29 cellular contexts compared by ENCODE assay signal in the genomic region with DNA sequence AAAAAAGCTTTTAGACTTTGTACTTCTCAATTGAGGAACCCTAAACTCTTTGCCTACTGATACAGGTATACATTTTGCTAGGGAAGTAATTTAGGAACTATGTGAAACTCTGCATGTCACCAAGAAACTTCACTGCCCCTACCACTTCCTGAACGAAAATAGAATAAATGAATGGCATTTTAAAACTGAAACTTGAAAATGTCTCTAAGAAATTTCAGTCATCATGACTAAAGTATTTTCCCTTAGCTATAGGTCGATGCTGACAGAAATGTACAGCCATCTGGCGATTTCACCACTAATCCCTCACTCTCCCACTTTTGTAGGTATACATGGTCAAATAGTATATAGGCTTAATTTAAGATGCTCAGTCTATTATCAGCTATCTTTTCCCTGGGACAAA.
DNase-seq lines count a peak whose midpoint lies in the region; ATAC-seq lines count a peak whose summit lies in the region.
"Had no signal": no experiment of that assay in that cellular context is flagged by ENCODE, and none has a peak within 500 bp of the region (broad histone marks: within the 10 kb centered on the region; RNA-seq: fewer than 3 reads in every experiment).

No MANE protein-coding gene starts in this region.

- no peak overlapping the region for H3K4me3 Mint-ChIP-seq in T-helper 17 cell
- H3K4me3 Mint-ChIP-seq: CD4-positive, alpha-beta T cell; effector memory CD8-positive, alpha-beta T cell; T-helper 1 cell treated with Interleukin-12 subunit alpha and Interleukin-12 subunit beta and Interleukin-4 antibody, amounts not matched to agents 30 μg/mL and 1 μg/mL, for 36 hours had no signal

- no peaks in the 10 kb centered on the region for H3K27me3 ChIP-seq in HAP-1 (ENCODE audit: low read depth)
- H3K27me3 ChIP-seq: brain microvascular endothelial cell, esophagus squamous epithelium, gastroesophageal sphincter, neutrophil, SJSA1, thyroid gland had no signal

- H3K4me3 ChIP-seq in HAP-1, result no peak overlapping the region
- H3K4me3 ChIP-seq: esophagus squamous epithelium, gastroesophageal sphincter, lung, SJSA1, thyroid gland had no signal

- H3K36me3 ChIP-seq in HAP-1 (replicated peaks), result no peaks in the 10 kb centered on the region
- H3K36me3 ChIP-seq: brain microvascular endothelial cell, esophagus squamous epithelium, gastroesophageal sphincter, neutrophil, SJSA1, thyroid gland had no signal

- H3K36me3 Mint-ChIP-seq in T-helper 17 cell (ENCODE audit: low read depth), result no peaks in the 10 kb centered on the region

- ATAC-seq in GM18502 (IDR thresholded peaks at IDR 0.05; ENCODE audit: poor library complexity, unreplicated experiment) (peak; percentile 55), GM21390 (IDR thresholded peaks at IDR 0.05; ENCODE audit: unreplicated experiment) (peak; percentile 72), HG03432 (IDR thresholded peaks at IDR 0.05; ENCODE audit: unreplicated experiment) (peak; percentile 92), HG03565 (IDR thresholded peaks at IDR 0.05; ENCODE audit: unreplicated experiment) (no peak), T-helper 17 cell (no peak)
- ATAC-seq: effector memory CD8-positive, alpha-beta T cell; gastroesophageal sphincter; PC-3 had no signal

- DNase-seq in OCI-M1 (lab: John Stamatoyannopoulos, UW) (peak; percentile 48), HAP-1 (ENCODE audit: low spot score in 2 of 2) (no peak), T-helper 17 cell (no peak), cerebellar cortex (ENCODE audit: low spot score) (no peak)
- DNase-seq: activated CD4-positive, alpha-beta T cell treated with anti-CD3 and anti-CD28 coated beads, Interleukin-2, amount 50 U/mL, for 1 hour; activated CD8-positive, alpha-beta memory T cell treated with anti-CD3 and anti-CD28 coated beads, Interleukin-2, amount 50 U/mL, for 4 hours; activated effector memory CD4-positive, alpha-beta T cell treated with Interleukin-2 at 50 U/mL for 16 hours; brain microvascular endothelial cell; CD4-positive, alpha-beta T cell; DMS 273 treated with DMSO at 0.1 percent for 48 hours; effector memory CD8-positive, alpha-beta T cell; esophagus squamous epithelium; GF-D8; IMR-90; kidney; NCI-H2029; PC-3; stimulated activated CD4-positive, alpha-beta T cell treated with anti-CD3 and anti-CD28 coated beads, Interleukin-1b, Interleukin-23, amount 100 ng/mL, for 48 hours; stimulated activated naive CD4-positive, alpha-beta T cell; thyroid gland had no signal

- H3K27ac Mint-ChIP-seq in T-helper 17 cell, result no peak overlapping the region
- H3K27ac Mint-ChIP-seq: CD4-positive, alpha-beta T cell; effector memory CD8-positive, alpha-beta T cell; T-helper 1 cell treated with Interleukin-12 subunit alpha and Interleukin-12 subunit beta and Interleukin-4 antibody, amounts not matched to agents 30 μg/mL and 1 μg/mL, for 36 hours had no signal

- no peaks in the 10 kb centered on the region for H3K4me1 Mint-ChIP-seq in T-helper 17 cell

- H3K4me1 ChIP-seq in HAP-1, result no peaks in the 10 kb centered on the region
- H3K4me1 ChIP-seq: esophagus squamous epithelium, gastroesophageal sphincter, SJSA1, thyroid gland had no signal

- H3K27me3 Mint-ChIP-seq in T-helper 17 cell, result no peaks in the 10 kb centered on the region
- H3K27me3 Mint-ChIP-seq: CD4-positive, alpha-beta T cell; effector memory CD8-positive, alpha-beta T cell had no signal

- H3K9me3 ChIP-seq in HAP-1 (no peaks in the 10 kb centered on the region), T-helper 17 cell (ENCODE audit: control insufficient read depth, low read length, poor library complexity, severe bottlenecking) (no peaks in the 10 kb centered on the region)
- H3K9me3 ChIP-seq: esophagus squamous epithelium, gastroesophageal sphincter, neutrophil, SJSA1, thyroid gland had no signal

- in situ Hi-C loops in HAP-1 (cut with MboI; ENCODE audit: low sequenced_read_pairs), result no loop called here

Comparison
In these comparisons a context has a peak if more than half of its experiments do, and no peak if none do; other contexts are left out.
1. ATAC-seq: peak in GM18502 (single experiment), GM21390 (single experiment) and HG03432 (single experiment); none in HG03565 (single experiment) and T-helper 17 cell (single experiment).